ENCODE assay signal across 33 cellular contexts in genomic region chr20:36806049-36806448, GRCh38.
"Had no signal": no experiment of that assay in that cellular context is flagged by ENCODE, and none has a peak within 500 bp of the region (broad histone marks: within the 10 kb centered on the region; RNA-seq: fewer than 3 reads in every experiment).

No MANE protein-coding gene starts in this region.

- H3K4me1 ChIP-seq: ascending aorta, breast epithelium, colonic mucosa had no signal

- H3K36me3 ChIP-seq: breast epithelium, colonic mucosa had no signal

- ATAC-seq: activated CD4-positive, CD25-positive, alpha-beta regulatory T cell treated with anti-CD3 and anti-CD28 coated beads, Interleukin-2, amount 50 U/mL, for 24 hours; activated CD8-positive, alpha-beta T cell treated with anti-CD3 and anti-CD28 coated beads for 36 hours; activated T-cell treated with anti-CD3 and anti-CD28 coated beads, Interleukin-2, amount 50 U/mL, for 4 hours; activated T-helper 17 cell treated with anti-CD3 and anti-CD28 coated beads, Interleukin-2, amount 50 U/mL, for 72 hours; esophagus mucosa; heart left ventricle; T-helper 17 cell had no signal

- H3K27me3 Mint-ChIP-seq: activated B cell treated with CpG ODN at 0.5 μM for 24 hours; activated CD8-positive, alpha-beta T cell treated with anti-CD3 and anti-CD28 coated beads for 36 hours; activated naive CD8-positive, alpha-beta T cell; activated T-helper 17 cell treated with anti-CD3 and anti-CD28 coated beads, Interleukin-2, amount 50 U/mL, for 72 hours; brain; dendritic cell treated with granulocyte-macrophage colony-stimulating factor and Interleukin-4, amounts not matched to agents 40 ng/mL and 50 ng/mL, for 4 days; T-helper 17 cell had no signal

- H3K27me3 ChIP-seq: ascending aorta, breast epithelium, cardiac muscle cell, colonic mucosa, dorsolateral prefrontal cortex, heart left ventricle had no signal

- H3K27ac Mint-ChIP-seq: activated B cell treated with CpG ODN at 0.5 μM for 24 hours; activated CD8-positive, alpha-beta T cell treated with anti-CD3 and anti-CD28 coated beads for 36 hours; activated naive CD8-positive, alpha-beta T cell; activated T-helper 17 cell treated with anti-CD3 and anti-CD28 coated beads, Interleukin-2, amount 50 U/mL, for 72 hours; dendritic cell treated with granulocyte-macrophage colony-stimulating factor and Interleukin-4, amounts not matched to agents 40 ng/mL and 50 ng/mL, for 4 days; endodermal cell; T-helper 17 cell; T-helper 2 cell treated with Interferon-gamma antibody and Interleukin-4, amounts not matched to agents 5 μg/mL and 100 μg/mL, for 36 hours had no signal

- H3K9me3 Mint-ChIP-seq: activated B cell treated with CpG ODN at 0.5 μM for 24 hours; activated CD8-positive, alpha-beta T cell treated with anti-CD3 and anti-CD28 coated beads for 36 hours; activated T-cell treated with anti-CD3 and anti-CD28 coated beads, Interleukin-2, amount 50 U/mL, for 4 hours; activated T-helper 17 cell treated with anti-CD3 and anti-CD28 coated beads, Interleukin-2, amount 50 U/mL, for 72 hours; brain; dendritic cell treated with granulocyte-macrophage colony-stimulating factor and Interleukin-4, amounts not matched to agents 40 ng/mL and 50 ng/mL, for 4 days; endodermal cell; T-helper 2 cell treated with Interferon-gamma antibody and Interleukin-4, amounts not matched to agents 5 μg/mL and 100 μg/mL, for 36 hours had no signal

- H3K9me3 ChIP-seq: ascending aorta, breast epithelium, colonic mucosa, heart left ventricle had no signal

- H3K27ac ChIP-seq: ascending aorta, breast epithelium, cardiac muscle cell, colonic mucosa, heart left ventricle, WERI-Rb-1 had no signal

- DNase-seq: activated B cell treated with CpG ODN at 0.5 μM for 24 hours; activated CD4-positive, alpha-beta T cell treated with anti-CD3 and anti-CD28 coated beads for 48 hours; activated CD4-positive, alpha-beta T cell treated with anti-CD3 and anti-CD28 coated beads, Interleukin-2, amount 50 U/mL, for 1 hour; activated CD4-positive, alpha-beta T cell treated with anti-CD3 and anti-CD28 coated beads, Interleukin-2, amount 50 U/mL, for 48 hours; activated CD8-positive, alpha-beta memory T cell treated with anti-CD3 and anti-CD28 coated beads for 24 hours; activated CD8-positive, alpha-beta T cell treated with anti-CD3 and anti-CD28 coated beads for 36 hours; activated effector memory CD4-positive, alpha-beta T cell treated with Interleukin-2 at 50 U/mL for 16 hours; activated gamma-delta T cell treated with Interleukin-2 at 50 U/mL for 16 hours; activated naive CD4-positive, alpha-beta T cell treated with anti-CD3 and anti-CD28 coated beads, Interleukin-2, amount 50 U/mL, for 16 hours; activated naive CD4-positive, alpha-beta T cell treated with Interleukin-2 at 50 U/mL for 16 hours; activated T-cell treated with anti-CD3 and anti-CD28 coated beads, Interleukin-2, amount 50 U/mL, for 4 hours; central memory CD4-positive, alpha-beta T cell; colonic mucosa; effector memory CD4-positive, alpha-beta T cell; endodermal cell; foreskin fibroblast; glutamatergic neuron; heart left ventricle; T-helper 1 cell; T-helper 17 cell; T1000; WERI-Rb-1 had no signal

- H3K4me1 Mint-ChIP-seq: brain, endodermal cell had no signal

- H3K4me3 Mint-ChIP-seq: activated B cell treated with CpG ODN at 0.5 μM for 24 hours; activated CD8-positive, alpha-beta T cell treated with anti-CD3 and anti-CD28 coated beads for 36 hours; activated naive CD8-positive, alpha-beta T cell; activated T-cell treated with anti-CD3 and anti-CD28 coated beads, Interleukin-2, amount 50 U/mL, for 4 hours; activated T-helper 17 cell treated with anti-CD3 and anti-CD28 coated beads, Interleukin-2, amount 50 U/mL, for 72 hours; brain; dendritic cell treated with granulocyte-macrophage colony-stimulating factor and Interleukin-4, amounts not matched to agents 40 ng/mL and 50 ng/mL, for 4 days; endodermal cell; T-helper 17 cell; T-helper 2 cell treated with Interferon-gamma antibody and Interleukin-4, amounts not matched to agents 5 μg/mL and 100 μg/mL, for 36 hours had no signal

- H3K4me3 ChIP-seq: ascending aorta, breast epithelium, cardiac muscle cell, colonic mucosa, dorsolateral prefrontal cortex, heart left ventricle had no signal
